ENCODE assay signal across 8 cellular contexts in the genomic region with DNA sequence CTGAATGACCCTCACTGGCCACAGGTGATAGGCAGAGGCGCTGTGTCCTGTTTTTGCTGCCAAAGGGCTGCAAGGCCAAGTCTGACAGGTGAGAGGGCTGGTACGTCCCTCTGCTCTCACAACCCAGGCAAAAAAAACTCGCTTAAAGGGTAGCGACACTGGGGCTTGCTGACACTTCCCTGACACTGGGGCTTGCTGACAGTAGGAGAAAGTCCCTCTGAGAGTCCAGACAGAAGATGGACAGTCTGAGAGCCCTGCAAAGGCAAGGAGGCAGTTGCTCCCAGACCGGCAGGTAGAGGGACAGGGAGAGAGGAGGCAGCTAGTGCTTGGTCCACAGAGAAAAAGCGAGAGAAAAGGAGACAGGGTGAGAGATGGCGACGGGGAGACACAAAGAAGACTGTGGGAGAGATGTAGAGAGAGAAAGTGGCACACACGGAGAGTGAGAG. TPM values are rescaled to one million over a fixed set of nuclear protein-coding genes. Genes with fewer than 3 reads are reported as not detected.
DNase-seq lines count a peak whose midpoint lies in the region; ATAC-seq and TF ChIP-seq lines count a peak whose summit lies in the region.

No MANE protein-coding gene starts in this region.

- no peaks in the 10 kb centered on the region for H3K9me3 Mint-ChIP-seq in dendritic cell treated with granulocyte-macrophage colony-stimulating factor and Interleukin-4, amounts not matched to agents 40 ng/mL and 50 ng/mL, for 4 days

- H3K27ac Mint-ChIP-seq in dendritic cell treated with granulocyte-macrophage colony-stimulating factor and Interleukin-4, amounts not matched to agents 40 ng/mL and 50 ng/mL, for 4 days, result peak overlapping the region; percentile 68

- no peaks in the 10 kb centered on the region for H3K36me3 ChIP-seq in SK-N-MC (ENCODE audit: insufficient read depth, low read length)
- H3K36me3 ChIP-seq in mesodermal cell (ENCODE audit: control insufficient read depth, insufficient read depth, low read length), result no peaks in the 10 kb centered on the region
- H3K36me3 ChIP-seq in urinary bladder (ENCODE audit: insufficient read depth), result no peaks in the 10 kb centered on the region

- DNase-seq in stimulated activated CD4-positive, alpha-beta T cell treated with anti-CD3 and anti-CD28 coated beads, Interleukin-12 subunit alpha, Interleukin-12 subunit beta, amount 100 ng/mL, for 4 hours, result peak; percentile 15
- no peak for DNase-seq in stimulated activated CD4-positive, alpha-beta T cell treated with anti-CD3 and anti-CD28 coated beads, Interleukin-15, amount 100 ng/mL, for 24 hours
- no peak for DNase-seq in SK-N-MC (ENCODE audit: low read depth, low spot score)
- DNase-seq in GM13977 (ENCODE audit: low spot score), result no peak

- intact Hi-C loops in dendritic cell treated with granulocyte-macrophage colony-stimulating factor and Interleukin-4, amounts not matched to agents 40 ng/mL and 50 ng/mL, for 4 days (cut with micrococcal nuclease), result loop anchor here (2.0 kb wide), 1 partner anchor 188 kb away; no protein-coding TSS in a partner anchor

- peaks cover 8% of the 10 kb centered on the region for H3K36me3 Mint-ChIP-seq in dendritic cell treated with granulocyte-macrophage colony-stimulating factor and Interleukin-4, amounts not matched to agents 40 ng/mL and 50 ng/mL, for 4 days (ENCODE audit: low read depth)

- H3K4me1 ChIP-seq in mesodermal cell (ENCODE audit: control insufficient read depth, insufficient read depth, low read length, poor library complexity, severe bottlenecking) (peaks cover 7% of the 10 kb centered on the region), urinary bladder (ENCODE audit: insufficient read depth) (peaks cover 1% of the 10 kb centered on the region)

- no peak overlapping the region for H3K27ac ChIP-seq in SK-N-MC
- H3K27ac ChIP-seq in mesodermal cell (ENCODE audit: low read depth, low read length, severe bottlenecking), result no peak overlapping the region
- no peak overlapping the region for H3K27ac ChIP-seq in urinary bladder (ENCODE audit: low read depth)

- H3K9ac ChIP-seq in SK-N-MC (ENCODE audit: insufficient read length), result peak overlapping the region; percentile 10

- 41 to 43% methylated on average over 8 to 9 of the region's 9 CpGs for WGBS in mesodermal cell (ENCODE audit: insufficient coverage in 2 of 2), 2 experiments
- 29% methylated on average over 9 of the region's 9 CpGs for WGBS in urinary bladder

- H3K4me3 ChIP-seq in SK-N-MC, result peak overlapping the region; percentile 80
- H3K4me3 ChIP-seq in mesodermal cell (ENCODE audit: extremely low read depth, insufficient read depth, low read length, poor library complexity, severe bottlenecking), result peak overlapping the region; percentile 53
- H3K4me3 ChIP-seq in urinary bladder (ENCODE audit: low read depth, low read length), result peak overlapping the region; percentile 67

- H3K4me1 Mint-ChIP-seq in dendritic cell treated with granulocyte-macrophage colony-stimulating factor and Interleukin-4, amounts not matched to agents 40 ng/mL and 50 ng/mL, for 4 days (ENCODE audit: low read depth), result peaks cover 28% of the 10 kb centered on the region

- H3K9me3 ChIP-seq in SK-N-MC (ENCODE audit: low read depth, low read length), result no peaks in the 10 kb centered on the region
- H3K9me3 ChIP-seq in mesodermal cell (ENCODE audit: control insufficient read depth, low read length), result no peaks in the 10 kb centered on the region

- H3K4me3 Mint-ChIP-seq in dendritic cell treated with granulocyte-macrophage colony-stimulating factor and Interleukin-4, amounts not matched to agents 40 ng/mL and 50 ng/mL, for 4 days, result peak overlapping the region; percentile 94

- in situ Hi-C loops in GM13977 (cut with MboI; ENCODE audit: low pct_unique_long_range_greater_than_20kb, low sequenced_read_pairs, unreplicated experiment), result no loop called here

- TF ChIP-seq CTCF in GM13977 (IDR thresholded peaks at IDR 0.05; ENCODE audit: extremely low read depth, insufficient read depth, missing control alignments), result no peak

- no peak for ATAC-seq in HG03469 (IDR thresholded peaks at IDR 0.05; ENCODE audit: unreplicated experiment)

- peaks cover 2% of the 10 kb centered on the region for H3K27me3 Mint-ChIP-seq in dendritic cell treated with granulocyte-macrophage colony-stimulating factor and Interleukin-4, amounts not matched to agents 40 ng/mL and 50 ng/mL, for 4 days

RNA-seq across cellular contexts. Expression of gene ARHGEF3, which starts 0.6 kb away (rescaled TPM):
- 28.3 TPM for polyA plus RNA-seq in mesodermal cell (2013, experiment 1 of 2)
- polyA plus RNA-seq in mesodermal cell (2013, experiment 2 of 2), result 29.1 TPM
- 30.1 TPM for total RNA-seq in urinary bladder
- 22.4 TPM for polyA plus RNA-seq in urinary bladder
